In the genomic region with DNA sequence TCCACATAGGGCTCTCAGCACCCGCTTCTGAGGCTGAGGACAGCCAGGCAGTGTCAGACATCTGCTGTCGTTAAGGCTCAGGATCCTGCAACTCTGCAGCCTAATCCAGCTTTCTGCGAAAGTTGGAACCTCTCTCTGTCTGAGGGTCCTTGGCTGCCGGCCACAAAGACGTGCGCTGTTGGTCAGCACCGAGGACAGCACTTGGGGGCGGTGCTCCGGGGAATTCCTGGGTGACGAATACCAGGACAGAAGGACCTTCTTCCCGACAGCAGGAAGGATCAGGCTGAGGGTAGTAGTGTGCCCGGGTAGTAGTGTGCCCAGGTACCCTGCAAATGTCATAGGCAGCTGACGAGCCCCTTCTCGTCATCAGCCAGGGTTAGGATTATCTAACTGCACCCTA, we compare ENCODE assay signal across 1 cellular context.
TF ChIP-seq lines count a peak whose summit lies in the region.

No MANE protein-coding gene starts in this region.

TF ChIP-seq in SK-N-SH treated with all-trans-retinoic acid at 6 μM for 48 hours, 23 proteins besides CTCF, POLR2A, EP300 and RAD21 (continued from another document):
- TF ChIP-seq, protein P1, sequence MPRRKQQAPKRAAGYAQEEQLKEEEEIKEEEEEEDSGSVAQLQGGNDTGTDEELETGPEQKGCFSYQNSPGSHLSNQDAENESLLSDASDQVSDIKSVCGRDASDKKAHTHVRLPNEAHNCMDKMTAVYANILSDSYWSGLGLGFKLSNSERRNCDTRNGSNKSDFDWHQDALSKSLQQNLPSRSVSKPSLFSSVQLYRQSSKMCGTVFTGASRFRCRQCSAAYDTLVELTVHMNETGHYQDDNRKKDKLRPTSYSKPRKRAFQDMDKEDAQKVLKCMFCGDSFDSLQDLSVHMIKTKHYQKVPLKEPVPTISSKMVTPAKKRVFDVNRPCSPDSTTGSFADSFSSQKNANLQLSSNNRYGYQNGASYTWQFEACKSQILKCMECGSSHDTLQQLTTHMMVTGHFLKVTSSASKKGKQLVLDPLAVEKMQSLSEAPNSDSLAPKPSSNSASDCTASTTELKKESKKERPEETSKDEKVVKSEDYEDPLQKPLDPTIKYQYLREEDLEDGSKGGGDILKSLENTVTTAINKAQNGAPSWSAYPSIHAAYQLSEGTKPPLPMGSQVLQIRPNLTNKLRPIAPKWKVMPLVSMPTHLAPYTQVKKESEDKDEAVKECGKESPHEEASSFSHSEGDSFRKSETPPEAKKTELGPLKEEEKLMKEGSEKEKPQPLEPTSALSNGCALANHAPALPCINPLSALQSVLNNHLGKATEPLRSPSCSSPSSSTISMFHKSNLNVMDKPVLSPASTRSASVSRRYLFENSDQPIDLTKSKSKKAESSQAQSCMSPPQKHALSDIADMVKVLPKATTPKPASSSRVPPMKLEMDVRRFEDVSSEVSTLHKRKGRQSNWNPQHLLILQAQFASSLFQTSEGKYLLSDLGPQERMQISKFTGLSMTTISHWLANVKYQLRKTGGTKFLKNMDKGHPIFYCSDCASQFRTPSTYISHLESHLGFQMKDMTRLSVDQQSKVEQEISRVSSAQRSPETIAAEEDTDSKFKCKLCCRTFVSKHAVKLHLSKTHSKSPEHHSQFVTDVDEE (CRISPR knock-in tag; IDR thresholded peaks at IDR 0.05) = no peak
- TF ChIP-seq SNAI2 (CRISPR knock-in tag; IDR thresholded peaks at IDR 0.05) (no peak), BACH2 (CRISPR knock-in tag; IDR thresholded peaks at IDR 0.05; ENCODE audit: borderline replicate concordance) (no peak), OSR1 (CRISPR knock-in tag; IDR thresholded peaks at IDR 0.05) (no peak), GLIS3 (CRISPR knock-in tag; IDR thresholded peaks at IDR 0.05) (no peak), ZFP3 (CRISPR knock-in tag; IDR thresholded peaks at IDR 0.05) (no peak), TOX (CRISPR knock-in tag; IDR thresholded peaks at IDR 0.05; ENCODE audit: borderline replicate concordance) (no peak), ARNTL (CRISPR knock-in tag; IDR thresholded peaks at IDR 0.05; ENCODE audit: borderline replicate concordance, low read depth) (no peak), ZNF70 (CRISPR knock-in tag; IDR thresholded peaks at IDR 0.05) (no peak), TCF4 (CRISPR knock-in tag; IDR thresholded peaks at IDR 0.05; ENCODE audit: borderline replicate concordance) (no peak), ZFP30 (CRISPR knock-in tag; IDR thresholded peaks at IDR 0.05) (no peak)
